9 cellular contexts compared by ENCODE assay signal in genomic region chr4:146458594-146458993, GRCh38.
DNase-seq lines count a peak whose midpoint lies in the region; ATAC-seq, FAIRE-seq and TF ChIP-seq lines count a peak whose summit lies in the region.
"Had no signal": no experiment of that assay in that cellular context is flagged by ENCODE, and none has a peak within 500 bp of the region (broad histone marks: within the 10 kb centered on the region; RNA-seq: fewer than 3 reads in every experiment).

No MANE protein-coding gene starts in this region.

- H3K9me3 ChIP-seq in A673 (ENCODE audit: low read depth, low read length, poor library complexity, severe bottlenecking), result no peaks in the 10 kb centered on the region

- intact Hi-C loops in left colon (cut with DNase I, micrococcal nuclease) (no loop called here), A673 (cut with micrococcal nuclease; ENCODE audit: unreplicated experiment) (no loop called here)

- no peak for FAIRE-seq in H54 (lab: Jason Lieb, UNC)

- no peak for TF ChIP-seq CTCF in A673 (conservative IDR thresholded peaks at IDR 0.05; ENCODE audit: low read depth, low read length)

- TF ChIP-seq POLR2A in H54 (IDR thresholded peaks at IDR 0.05; ENCODE audit: low read depth, low read length), result no peak

- H3K4me1 ChIP-seq in A673 (ENCODE audit: insufficient read depth, low read length, poor library complexity, severe bottlenecking), result peaks cover 44% of the 10 kb centered on the region

- H3K4me3 ChIP-seq in A673 (ENCODE audit: low read depth, low read length, poor library complexity, severe bottlenecking), result no peak overlapping the region

- POLR2A ChIA-PET in A673 (lab: Charles Lee; ENCODE audit: low non-redundant PET), result no interaction called here

- CTCF ChIA-PET in A673 (lab: Charles Lee), result no interaction called here

- BruUV-seq in A673 (replicated peaks; lab: Mats Ljungman, UMichigan), result no TSS peak

- peaks cover 9% of the 10 kb centered on the region for H3K36me3 ChIP-seq in A673 (ENCODE audit: insufficient read depth, low read length, poor library complexity, severe bottlenecking)

- DNase-seq in left colon (no peak), NCI-H345 (lab: John Stamatoyannopoulos, UW) (no peak), A673 (ENCODE audit: low spot score) (no peak), H54 (ENCODE audit: insufficient read length, low spot score) (no peak), cortex of kidney (lab: John Stamatoyannopoulos, UW) (no peak)
- DNase-seq: activated CD8-positive, alpha-beta memory T cell treated with anti-CD3 and anti-CD28 coated beads, Interleukin-2, amount 50 U/mL, for 4 hours had no signal

- H3K27ac ChIP-seq in A673 (ENCODE audit: low read depth, low read length, poor library complexity, severe bottlenecking), result no peak overlapping the region

- H3K27me3 ChIP-seq in A673 (replicated peaks; ENCODE audit: insufficient read depth, low read depth, low read length, poor library complexity), result no peaks in the 10 kb centered on the region

- ATAC-seq in GM19023 (IDR thresholded peaks at IDR 0.05; ENCODE audit: unreplicated experiment), result peak; percentile 97
- ATAC-seq in GM21786 (IDR thresholded peaks at IDR 0.05; ENCODE audit: unreplicated experiment), result peak; percentile 85
- ATAC-seq in HG03575 (IDR thresholded peaks at IDR 0.05; ENCODE audit: extremely low read depth, insufficient number of reproducible peaks, low FRiP score, unreplicated experiment), result peak; percentile 67
- ATAC-seq in left colon, result peak; percentile 66
